1 cellular context compared by ENCODE assay signal in the genomic region with DNA sequence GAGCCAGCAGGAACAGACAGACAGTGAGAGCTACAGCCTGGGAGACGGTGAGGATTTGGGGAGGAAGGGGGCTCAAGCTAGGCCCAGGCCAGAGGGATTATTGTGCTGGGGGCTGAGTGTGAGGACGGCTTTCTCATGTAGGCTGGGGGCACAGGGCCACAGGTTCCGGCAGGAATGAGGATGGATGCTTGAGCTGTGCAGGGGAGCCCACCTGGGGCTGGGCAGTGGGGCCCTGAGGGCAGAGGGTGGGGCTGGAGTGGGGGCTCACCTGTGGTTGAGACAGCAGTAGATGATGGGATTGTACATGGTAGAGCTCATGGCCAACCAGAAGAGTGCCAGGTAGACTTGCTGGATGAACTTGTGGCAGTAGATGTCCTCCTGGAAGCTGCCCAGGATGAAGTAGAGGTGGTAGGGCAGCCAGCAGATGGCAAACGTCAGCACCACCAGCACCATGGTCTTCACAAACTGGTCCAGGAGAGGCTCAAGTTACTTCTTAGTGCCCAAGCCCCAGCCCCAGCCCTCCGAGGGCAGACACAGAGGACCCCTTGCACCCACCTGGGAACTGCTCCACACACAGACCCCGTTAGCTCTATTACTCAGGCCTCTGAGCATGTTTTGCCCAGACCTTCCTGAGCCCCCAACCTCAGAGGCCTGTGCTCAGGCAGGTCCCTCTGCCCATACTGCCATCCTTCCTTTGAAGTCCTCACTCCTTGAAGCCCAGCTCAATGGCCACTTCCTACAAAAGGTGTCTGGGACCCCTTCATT.
TF ChIP-seq lines count a peak whose summit lies in the region.

No MANE protein-coding gene starts in this region.

TF ChIP-seq in GM23338, 12 proteins besides CTCF, POLR2A, EP300 and RAD21 (continued from another document):
- TF ChIP-seq, protein P1, sequence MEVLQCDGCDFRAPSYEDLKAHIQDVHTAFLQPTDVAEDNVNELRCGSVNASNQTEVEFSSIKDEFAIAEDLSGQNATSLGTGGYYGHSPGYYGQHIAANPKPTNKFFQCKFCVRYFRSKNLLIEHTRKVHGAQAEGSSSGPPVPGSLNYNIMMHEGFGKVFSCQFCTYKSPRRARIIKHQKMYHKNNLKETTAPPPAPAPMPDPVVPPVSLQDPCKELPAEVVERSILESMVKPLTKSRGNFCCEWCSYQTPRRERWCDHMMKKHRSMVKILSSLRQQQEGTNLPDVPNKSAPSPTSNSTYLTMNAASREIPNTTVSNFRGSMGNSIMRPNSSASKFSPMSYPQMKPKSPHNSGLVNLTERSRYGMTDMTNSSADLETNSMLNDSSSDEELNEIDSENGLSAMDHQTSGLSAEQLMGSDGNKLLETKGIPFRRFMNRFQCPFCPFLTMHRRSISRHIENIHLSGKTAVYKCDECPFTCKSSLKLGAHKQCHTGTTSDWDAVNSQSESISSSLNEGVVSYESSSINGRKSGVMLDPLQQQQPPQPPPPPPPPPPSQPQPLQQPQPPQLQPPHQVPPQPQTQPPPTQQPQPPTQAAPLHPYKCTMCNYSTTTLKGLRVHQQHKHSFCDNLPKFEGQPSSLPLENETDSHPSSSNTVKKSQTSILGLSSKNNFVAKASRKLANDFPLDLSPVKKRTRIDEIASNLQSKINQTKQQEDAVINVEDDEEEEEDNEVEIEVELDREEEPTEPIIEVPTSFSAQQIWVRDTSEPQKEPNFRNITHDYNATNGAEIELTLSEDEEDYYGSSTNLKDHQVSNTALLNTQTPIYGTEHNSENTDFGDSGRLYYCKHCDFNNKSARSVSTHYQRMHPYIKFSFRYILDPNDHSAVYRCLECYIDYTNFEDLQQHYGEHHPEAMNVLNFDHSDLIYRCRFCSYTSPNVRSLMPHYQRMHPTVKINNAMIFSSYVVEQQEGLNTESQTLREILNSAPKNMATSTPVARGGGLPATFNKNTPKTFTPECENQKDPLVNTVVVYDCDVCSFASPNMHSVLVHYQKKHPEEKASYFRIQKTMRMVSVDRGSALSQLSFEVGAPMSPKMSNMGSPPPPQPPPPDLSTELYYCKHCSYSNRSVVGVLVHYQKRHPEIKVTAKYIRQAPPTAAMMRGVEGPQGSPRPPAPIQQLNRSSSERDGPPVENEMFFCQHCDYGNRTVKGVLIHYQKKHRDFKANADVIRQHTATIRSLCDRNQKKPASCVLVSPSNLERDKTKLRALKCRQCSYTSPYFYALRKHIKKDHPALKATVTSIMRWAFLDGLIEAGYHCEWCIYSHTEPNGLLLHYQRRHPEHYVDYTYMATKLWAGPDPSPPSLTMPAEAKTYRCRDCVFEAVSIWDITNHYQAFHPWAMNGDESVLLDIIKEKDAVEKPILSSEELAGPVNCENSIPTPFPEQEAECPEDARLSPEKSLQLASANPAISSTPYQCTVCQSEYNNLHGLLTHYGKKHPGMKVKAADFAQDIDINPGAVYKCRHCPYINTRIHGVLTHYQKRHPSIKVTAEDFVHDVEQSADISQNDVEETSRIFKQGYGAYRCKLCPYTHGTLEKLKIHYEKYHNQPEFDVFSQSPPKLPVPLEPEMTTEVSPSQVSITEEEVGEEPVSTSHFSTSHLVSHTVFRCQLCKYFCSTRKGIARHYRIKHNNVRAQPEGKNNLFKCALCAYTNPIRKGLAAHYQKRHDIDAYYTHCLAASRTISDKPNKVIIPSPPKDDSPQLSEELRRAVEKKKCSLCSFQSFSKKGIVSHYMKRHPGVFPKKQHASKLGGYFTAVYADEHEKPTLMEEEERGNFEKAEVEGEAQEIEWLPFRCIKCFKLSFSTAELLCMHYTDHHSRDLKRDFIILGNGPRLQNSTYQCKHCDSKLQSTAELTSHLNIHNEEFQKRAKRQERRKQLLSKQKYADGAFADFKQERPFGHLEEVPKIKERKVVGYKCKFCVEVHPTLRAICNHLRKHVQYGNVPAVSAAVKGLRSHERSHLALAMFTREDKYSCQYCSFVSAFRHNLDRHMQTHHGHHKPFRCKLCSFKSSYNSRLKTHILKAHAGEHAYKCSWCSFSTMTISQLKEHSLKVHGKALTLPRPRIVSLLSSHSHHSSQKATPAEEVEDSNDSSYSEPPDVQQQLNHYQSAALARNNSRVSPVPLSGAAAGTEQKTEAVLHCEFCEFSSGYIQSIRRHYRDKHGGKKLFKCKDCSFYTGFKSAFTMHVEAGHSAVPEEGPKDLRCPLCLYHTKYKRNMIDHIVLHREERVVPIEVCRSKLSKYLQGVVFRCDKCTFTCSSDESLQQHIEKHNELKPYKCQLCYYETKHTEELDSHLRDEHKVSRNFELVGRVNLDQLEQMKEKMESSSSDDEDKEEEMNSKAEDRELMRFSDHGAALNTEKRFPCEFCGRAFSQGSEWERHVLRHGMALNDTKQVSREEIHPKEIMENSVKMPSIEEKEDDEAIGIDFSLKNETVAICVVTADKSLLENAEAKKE (CRISPR knock-in tag; IDR thresholded peaks at IDR 0.05): no peak
- TF ChIP-seq CREB1 (CRISPR knock-in tag; IDR thresholded peaks at IDR 0.05; ENCODE audit: low read depth) (no peak), EZH2 (IDR thresholded peaks at IDR 0.05; ENCODE audit: low read depth, unreplicated experiment) (no peak), STAT1 (IDR thresholded peaks at IDR 0.05; ENCODE audit: unreplicated experiment) (no peak), JUNB (IDR thresholded peaks at IDR 0.05; ENCODE audit: unreplicated experiment) (no peak), ZNF114 (CRISPR knock-in tag; IDR thresholded peaks at IDR 0.05) (no peak), NANOG (IDR thresholded peaks at IDR 0.05; ENCODE audit: borderline replicate concordance) (no peak)
TF ChIP-seq in GM23338: peak in this region for 0.
